ENCODE assay signal across 14 cellular contexts in genomic region chr16:67441907-67442306, GRCh38. TPM values are rescaled to one million over a fixed set of nuclear protein-coding genes. Genes with fewer than 3 reads are reported as not detected.
DNase-seq lines count a peak whose midpoint lies in the region; TF ChIP-seq lines count a peak whose summit lies in the region.
"Had no signal": no experiment of that assay in that cellular context is flagged by ENCODE, and none has a peak within 500 bp of the region (broad histone marks: within the 10 kb centered on the region; RNA-seq: fewer than 3 reads in every experiment).

No MANE protein-coding gene starts in this region.

- WGBS in liver = 28% methylated on average over 5 of the region's 5 CpGs

- peaks cover 0 to 81% of the 10 kb centered on the region in 2 experiments; a peak in 1 of 3 replicates for H3K36me3 ChIP-seq in HEK293 (ENCODE audit: control insufficient read depth in 2 of 2, insufficient read depth in 1 of 2, low read length in 2 of 2)
- H3K36me3 ChIP-seq in adipocyte (ENCODE audit: control insufficient read depth, insufficient read depth, low read length, severe bottlenecking) = peaks cover 44% of the 10 kb centered on the region
- peaks cover 2 to 19% (median 10%) of the 10 kb centered on the region in 4 donors for H3K36me3 ChIP-seq in liver (ENCODE audit: control insufficient read depth in 4 of 4, insufficient read depth in 3 of 4, low read depth in 1 of 4, low read length in 3 of 4)
- H3K36me3 ChIP-seq in skeletal muscle tissue (ENCODE audit: control insufficient read depth in 3 of 3, insufficient read depth in 3 of 3, low read length in 3 of 3) = peaks cover 31 to 37% (median 33%) of the 10 kb centered on the region in 3 donors
- H3K36me3 ChIP-seq in SJCRH30 = peaks cover 6% of the 10 kb centered on the region

- peak; percentile 36 for DNase-seq in adipocyte (ENCODE audit: low read depth)
- DNase-seq in NCI-H1048 (lab: John Stamatoyannopoulos, UW) = no peak
- no peak for DNase-seq in GM10266 (ENCODE audit: extremely low spot score)
- no peak for DNase-seq in head of caudate nucleus
- no peak for DNase-seq in SJCRH30
- DNase-seq: GF-D8, NCI-H1930, retina had no signal

- TF ChIP-seq RAD21 in liver (IDR thresholded peaks at IDR 0.05) = no peak

- CTCF ChIA-PET in HEK293 (lab: Yijun Ruan, JAX) = interaction anchor here (0.8 to 2.2 kb wide), 3 partner anchors 9 to 15 kb away, joined by 3 to 9 read pairs (median 3); no protein-coding TSS in a partner anchor

- no peaks in the 10 kb centered on the region for H3K4me1 ChIP-seq in HEK293 (ENCODE audit: control insufficient read depth, insufficient read depth, low read length)
- H3K4me1 ChIP-seq in adipocyte (ENCODE audit: control insufficient read depth, insufficient read depth, low read length) = peaks cover 50% of the 10 kb centered on the region
- H3K4me1 ChIP-seq in liver (ENCODE audit: control insufficient read depth in 4 of 4, insufficient read depth in 4 of 4, low read length in 3 of 4) = peaks cover 38 to 63% (median 58%) of the 10 kb centered on the region in 4 donors
- peaks cover 61 to 64% (median 62%) of the 10 kb centered on the region in 3 donors for H3K4me1 ChIP-seq in skeletal muscle tissue (ENCODE audit: control insufficient read depth in 3 of 3, insufficient read depth in 3 of 3, low read length in 3 of 3)
- H3K4me1 ChIP-seq in SJCRH30 = peaks cover 12% of the 10 kb centered on the region
- H3K4me1 ChIP-seq: HAP-1 had no signal

- TF ChIP-seq CTCF in HEK293 (tag by site-specific recombination; IDR thresholded peaks at IDR 0.05) = no peak
- no peak for TF ChIP-seq CTCF in liver (IDR thresholded peaks at IDR 0.05; ENCODE audit: low read depth, low read length, missing input control)
- TF ChIP-seq CTCF in GM10266 (IDR thresholded peaks at IDR 0.05; ENCODE audit: control insufficient read depth, insufficient read depth, low read depth, missing control alignments) = no peak

- no peak overlapping the region for H3K9ac ChIP-seq in adipocyte (ENCODE audit: low read length)
- no peak overlapping the region for H3K9ac ChIP-seq in liver (ENCODE audit: low read depth in 1 of 2, low read length in 2 of 2)
- peak overlapping the region in 2 of 3 donors; percentile 2 to 50 for H3K9ac ChIP-seq in skeletal muscle tissue (ENCODE audit: low read depth in 1 of 3, low read length in 3 of 3)

- intact Hi-C loops in head of caudate nucleus (cut with DNase I) = no loop called here

- POLR2A ChIA-PET in HEK293 (lab: Yijun Ruan, JAX) = interaction anchor here (0.6 kb wide), 2 partner anchors 10 kb away, joined by 3 to 6 read pairs; no protein-coding TSS in a partner anchor

- H3K27me3 ChIP-seq in adipocyte (replicated peaks; ENCODE audit: control insufficient read depth, insufficient read depth, low read length) = no peaks in the 10 kb centered on the region
- no peaks in the 10 kb centered on the region for H3K27me3 ChIP-seq in liver (ENCODE audit: control insufficient read depth in 4 of 4, insufficient read depth in 4 of 4, low read length in 3 of 4)
- H3K27me3 ChIP-seq in skeletal muscle tissue (ENCODE audit: control insufficient read depth in 3 of 3, insufficient read depth in 3 of 3, low read length in 3 of 3) = no peaks in the 10 kb centered on the region
- H3K27me3 ChIP-seq in SJCRH30 = no peaks in the 10 kb centered on the region

- H3K27ac ChIP-seq in HEK293 (ENCODE audit: extremely low read depth, low read depth, low read length) (no peak overlapping the region), liver (ENCODE audit: low read depth in 1 of 2, low read length in 2 of 2) (peak overlapping the region; percentile 4 to 20), skeletal muscle tissue (ENCODE audit: low read depth, low read length) (no peak overlapping the region), SJCRH30 (no peak overlapping the region)

- H3K9me3 ChIP-seq in HEK293 (ENCODE audit: control insufficient read depth, insufficient read depth, low read depth, low read length) (no peaks in the 10 kb centered on the region), adipocyte (ENCODE audit: control insufficient read depth, low read length) (no peaks in the 10 kb centered on the region), liver (ENCODE audit: control insufficient read depth in 4 of 4, low read length in 3 of 4) (no peaks in the 10 kb centered on the region), skeletal muscle tissue (ENCODE audit: control insufficient read depth in 3 of 3, low read length in 3 of 3) (no peaks in the 10 kb centered on the region), SJCRH30 (replicated peaks) (no peaks in the 10 kb centered on the region)
- H3K9me3 ChIP-seq: HAP-1 had no signal

- no peak overlapping the region for H3K4me3 ChIP-seq in HEK293 (ENCODE audit: low read depth, low read length)
- H3K4me3 ChIP-seq in adipocyte (ENCODE audit: low read length) = no peak overlapping the region
- no peak overlapping the region for H3K4me3 ChIP-seq in liver (ENCODE audit: low read depth in 1 of 3, low read length in 3 of 3)
- peak overlapping the region in 1 of 3 donors; percentile 36 for H3K4me3 ChIP-seq in skeletal muscle tissue (ENCODE audit: low read length in 3 of 3)
- H3K4me3 ChIP-seq in SJCRH30 = no peak overlapping the region
- H3K4me3 ChIP-seq: HAP-1 had no signal

TF ChIP-seq in HEK293, 187 proteins besides CTCF, POLR2A, EP300 and RAD21 (continues in another document):
- TF ChIP-seq ZBTB20 (tag by site-specific recombination; IDR thresholded peaks at IDR 0.05) (no peak), ZNF433 (tag by site-specific recombination; IDR thresholded peaks at IDR 0.05; ENCODE audit: low read depth) (no peak)

TF ChIP-seq in liver, 16 proteins besides CTCF, POLR2A, EP300 and RAD21:
- TF ChIP-seq EGR1 (IDR thresholded peaks at IDR 0.05; ENCODE audit: low read depth in 2 of 2) = no peak
- TF ChIP-seq RXRA (IDR thresholded peaks at IDR 0.05) = peak in 1 of 2 donors; percentile 9

RNA-seq across cellular contexts. Expression of gene HSD11B2, which starts 11.0 kb away (rescaled TPM):
- total RNA-seq in liver = 1 to 10 TPM in 1 of 2 donors, under 1 TPM in 1; 0.51 to 6.7 TPM
- polyA plus RNA-seq in liver = 1 to 10 TPM; 1.8 to 2.7 TPM
- 2.6 TPM for total RNA-seq in skeletal muscle tissue
- 0.61 and 1.1 TPM in 2 replicates for total RNA-seq in SJCRH30 (2014; rRNA removed; shearing (Covaris generic))

RNA-seq across cellular contexts. Expression of gene ZDHHC1, which starts 25.6 kb away (rescaled TPM):
- 1 to 10 TPM in 1 of 2 donors, under 1 TPM in 1; 0.33 to 1.6 TPM for total RNA-seq in liver
- 1 to 10 TPM in 1 of 2 donors, under 1 TPM in 1; 0.53 to 1.6 TPM for polyA plus RNA-seq in liver
- 11.5 TPM for total RNA-seq in skeletal muscle tissue
- total RNA-seq in SJCRH30 (2014; rRNA removed; shearing (Covaris generic)) = 0.10 TPM in 1 of 2 replicates, not detected in the other

RNA-seq across cellular contexts. Expression of gene ATP6V0D1, which starts 39.0 kb away (rescaled TPM):
- total RNA-seq in liver = 10 to 100 TPM; 73.2 to 80.2 TPM
- polyA plus RNA-seq in liver = 10 to 100 TPM; 47.6 to 59.9 TPM
- 46.4 TPM for total RNA-seq in skeletal muscle tissue
- total RNA-seq in SJCRH30 (2014; rRNA removed; shearing (Covaris generic)) = 48.6 and 49.4 TPM in 2 replicates

RNA-seq across cellular contexts. Expression of gene AGRP, which starts 41.4 kb away (rescaled TPM):
- total RNA-seq in liver (not detected), skeletal muscle tissue (not detected)
- polyA plus RNA-seq in liver = under 1 TPM; 0.18 to 0.50 TPM
- not detected in 2 replicates for total RNA-seq in SJCRH30 (2014; rRNA removed; shearing (Covaris generic))
- total RNA-seq: LHCN-M2, mesenteric fat pad had no signal

RNA-seq across cellular contexts. Expression of gene TPPP3, which starts 48.6 kb away (rescaled TPM):
- under 1 TPM; 0.28 to 0.84 TPM for total RNA-seq in liver
- polyA plus RNA-seq in liver = under 1 TPM; 0.35 to 0.75 TPM
- total RNA-seq in skeletal muscle tissue = 135 TPM
- total RNA-seq in SJCRH30 (2014; rRNA removed; shearing (Covaris generic)) = 34.6 and 38.3 TPM in 2 replicates

Comparison
In these comparisons a context has a peak if more than half of its experiments do, and no peak if none do; other contexts are left out.
1. H3K27ac ChIP-seq: peak in liver (2 of 2); none in HEK293 (single experiment), skeletal muscle tissue (single experiment) and SJCRH30 (single experiment).
2. H3K9ac ChIP-seq: peak in skeletal muscle tissue (2 of 3); none in adipocyte (single experiment) and liver (0 of 2).